Comparison of ENCODE assay signal across 10 cellular contexts in the genomic region with DNA sequence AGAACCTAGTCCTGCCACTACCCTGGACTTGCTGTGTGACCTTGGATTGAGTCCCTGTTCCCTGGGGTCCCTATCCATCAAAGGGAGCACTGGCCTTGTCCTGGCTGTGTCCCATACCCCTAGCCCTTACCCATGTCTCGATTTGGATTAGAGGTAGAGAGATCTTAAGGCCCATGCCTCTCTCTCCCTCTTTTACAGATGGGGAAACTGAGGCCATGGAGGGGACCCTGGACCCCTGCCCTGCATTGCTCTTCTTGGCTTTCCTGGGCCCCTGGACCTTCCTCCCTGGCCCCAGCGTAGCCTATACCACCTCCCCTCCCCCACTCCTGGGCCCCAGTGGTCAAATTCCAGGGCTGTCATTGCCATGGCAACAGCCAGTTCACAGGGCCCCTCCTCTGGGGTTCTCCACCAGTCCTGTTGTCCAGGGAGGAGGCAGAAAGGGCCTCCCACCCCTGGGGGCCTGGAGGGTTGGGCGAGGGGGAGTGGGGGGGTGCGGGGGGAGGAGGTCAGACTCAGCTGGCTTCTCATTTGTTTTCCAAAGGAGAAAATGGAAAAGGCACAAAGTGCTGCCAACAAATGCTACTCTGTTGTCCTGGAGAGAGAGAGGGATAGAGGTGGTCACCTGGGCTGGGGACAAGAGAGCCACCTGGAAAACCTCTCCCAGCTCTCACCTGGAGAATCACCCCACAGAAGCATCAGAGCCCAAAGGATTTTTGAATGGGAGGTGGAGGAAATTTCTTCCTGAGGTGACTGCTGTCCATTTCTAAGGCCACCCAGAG. TPM values are rescaled to one million over a fixed set of nuclear protein-coding genes. Genes with fewer than 3 reads are reported as not detected.
DNase-seq lines count a peak whose midpoint lies in the region; ATAC-seq and TF ChIP-seq lines count a peak whose summit lies in the region.
"Had no signal": no experiment of that assay in that cellular context is flagged by ENCODE, and none has a peak within 500 bp of the region (broad histone marks: within the 10 kb centered on the region; RNA-seq: fewer than 3 reads in every experiment).

No MANE protein-coding gene starts in this region.

- DNase-seq in EL (peak; percentile 64), WTC11 (ENCODE audit: low spot score) (peak; percentile 88), left ventricle myocardium inferior (peak; percentile 43), NCI-H510A (lab: John Stamatoyannopoulos, UW) (no peak)
- DNase-seq in effector memory CD8-positive, alpha-beta T cell, result no peak
- DNase-seq: activated effector memory CD4-positive, alpha-beta T cell treated with Interleukin-2 at 50 U/mL for 16 hours; naive B cell had no signal

- POLR2A ChIA-PET in WTC11 (lab: Charles Lee), result interaction anchor here (0.6 to 1.9 kb wide), 2 partner anchors 24 to 199 kb away, joined by 3 to 6 read pairs; no protein-coding TSS in a partner anchor

- H3K36me3 Mint-ChIP-seq in WTC11, result no peaks in the 10 kb centered on the region
- no peaks in the 10 kb centered on the region for H3K36me3 Mint-ChIP-seq in effector memory CD8-positive, alpha-beta T cell (ENCODE audit: insufficient read depth)
- H3K36me3 Mint-ChIP-seq: naive B cell had no signal

- no peaks in the 10 kb centered on the region for H3K36me3 ChIP-seq in left ventricle myocardium inferior
- H3K36me3 ChIP-seq in parathyroid adenoma (ENCODE audit: control insufficient read depth, insufficient read depth, low read length), result no peaks in the 10 kb centered on the region

- H3K4me3 ChIP-seq in left ventricle myocardium inferior (peak overlapping the region; percentile 0), parathyroid adenoma (ENCODE audit: low read depth, low read length) (no peak overlapping the region)

- peaks cover 81% of the 10 kb centered on the region for H3K27me3 Mint-ChIP-seq in WTC11 (ENCODE audit: low read depth)
- peaks cover 0 to 8% of the 10 kb centered on the region in 2 donors for H3K27me3 Mint-ChIP-seq in effector memory CD8-positive, alpha-beta T cell

- intact Hi-C loops in left ventricle myocardium inferior (cut with micrococcal nuclease), result no loop called here

- TF ChIP-seq CTCF in WTC11 (IDR thresholded peaks at IDR 0.05) (no peak), left ventricle myocardium inferior (IDR thresholded peaks at IDR 0.05; ENCODE audit: borderline replicate concordance) (no peak), parathyroid adenoma (IDR thresholded peaks at IDR 0.05) (no peak)

- peaks cover 10% of the 10 kb centered on the region for H3K79me2 ChIP-seq in parathyroid adenoma

- no peak overlapping the region for H2AFZ ChIP-seq in parathyroid adenoma

- H3K9me3 ChIP-seq in left ventricle myocardium inferior (replicated peaks), result no peaks in the 10 kb centered on the region
- H3K9me3 ChIP-seq in parathyroid adenoma (ENCODE audit: control insufficient read depth, low read length), result no peaks in the 10 kb centered on the region

- H3K27me3 ChIP-seq in left ventricle myocardium inferior (ENCODE audit: low read depth) (no peaks in the 10 kb centered on the region), parathyroid adenoma (ENCODE audit: control insufficient read depth, insufficient read depth, low read length) (no peaks in the 10 kb centered on the region)

- peaks cover 47% of the 10 kb centered on the region for H3K4me1 Mint-ChIP-seq in WTC11
- no peaks in the 10 kb centered on the region for H3K4me1 Mint-ChIP-seq in effector memory CD8-positive, alpha-beta T cell (ENCODE audit: low read depth in 2 of 2)

- H3K4me2 ChIP-seq in parathyroid adenoma (ENCODE audit: low read length), result no peak overlapping the region

- H3K4me1 ChIP-seq in left ventricle myocardium inferior (peaks cover 94% of the 10 kb centered on the region), parathyroid adenoma (peaks cover 8% of the 10 kb centered on the region)

- H3K9me3 Mint-ChIP-seq in WTC11, result no peaks in the 10 kb centered on the region
- no peaks in the 10 kb centered on the region for H3K9me3 Mint-ChIP-seq in effector memory CD8-positive, alpha-beta T cell
- H3K9me3 Mint-ChIP-seq: naive B cell had no signal

- CTCF ChIA-PET in WTC11 (lab: Charles Lee), result interaction anchor here (0.6 to 2.4 kb wide), 19 partner anchors 10 to 131 kb away, joined by 3 to 34 read pairs (median 4); partner anchors contain the start of genes ARHGEF17 and P2RY6

- no peak overlapping the region for H3K27ac Mint-ChIP-seq in WTC11
- no peak overlapping the region for H3K27ac Mint-ChIP-seq in effector memory CD8-positive, alpha-beta T cell
- H3K27ac Mint-ChIP-seq: naive B cell had no signal

- H3K4me3 Mint-ChIP-seq in WTC11, result no peak overlapping the region
- no peak overlapping the region for H3K4me3 Mint-ChIP-seq in effector memory CD8-positive, alpha-beta T cell

- H3K9ac ChIP-seq in parathyroid adenoma, result no peak overlapping the region

- ATAC-seq in WTC11 (peak; percentile 74), GM21390 (IDR thresholded peaks at IDR 0.05; ENCODE audit: unreplicated experiment) (no peak), GM21360 (IDR thresholded peaks at IDR 0.05; ENCODE audit: unreplicated experiment) (no peak)
- no peak for ATAC-seq in effector memory CD8-positive, alpha-beta T cell (replicated peaks)

- peak overlapping the region; percentile 76 for H3K27ac ChIP-seq in left ventricle myocardium inferior (replicated peaks)
- H3K27ac ChIP-seq in parathyroid adenoma, result peak overlapping the region; percentile 15

TF ChIP-seq in WTC11, 78 proteins besides CTCF, POLR2A, EP300 and RAD21:
- TF ChIP-seq TEAD1 (CRISPR knock-in tag; IDR thresholded peaks at IDR 0.05), result peak; percentile 80; the same call in 1 of the 2 replicates
- TF ChIP-seq TCF7 (CRISPR knock-in tag; IDR thresholded peaks at IDR 0.05; ENCODE audit: low read depth), result no peak
- peak; percentile 76; the same call in 1 of the 2 replicates for TF ChIP-seq TEAD4 (CRISPR knock-in tag; IDR thresholded peaks at IDR 0.05)
- TF ChIP-seq, protein P1, sequence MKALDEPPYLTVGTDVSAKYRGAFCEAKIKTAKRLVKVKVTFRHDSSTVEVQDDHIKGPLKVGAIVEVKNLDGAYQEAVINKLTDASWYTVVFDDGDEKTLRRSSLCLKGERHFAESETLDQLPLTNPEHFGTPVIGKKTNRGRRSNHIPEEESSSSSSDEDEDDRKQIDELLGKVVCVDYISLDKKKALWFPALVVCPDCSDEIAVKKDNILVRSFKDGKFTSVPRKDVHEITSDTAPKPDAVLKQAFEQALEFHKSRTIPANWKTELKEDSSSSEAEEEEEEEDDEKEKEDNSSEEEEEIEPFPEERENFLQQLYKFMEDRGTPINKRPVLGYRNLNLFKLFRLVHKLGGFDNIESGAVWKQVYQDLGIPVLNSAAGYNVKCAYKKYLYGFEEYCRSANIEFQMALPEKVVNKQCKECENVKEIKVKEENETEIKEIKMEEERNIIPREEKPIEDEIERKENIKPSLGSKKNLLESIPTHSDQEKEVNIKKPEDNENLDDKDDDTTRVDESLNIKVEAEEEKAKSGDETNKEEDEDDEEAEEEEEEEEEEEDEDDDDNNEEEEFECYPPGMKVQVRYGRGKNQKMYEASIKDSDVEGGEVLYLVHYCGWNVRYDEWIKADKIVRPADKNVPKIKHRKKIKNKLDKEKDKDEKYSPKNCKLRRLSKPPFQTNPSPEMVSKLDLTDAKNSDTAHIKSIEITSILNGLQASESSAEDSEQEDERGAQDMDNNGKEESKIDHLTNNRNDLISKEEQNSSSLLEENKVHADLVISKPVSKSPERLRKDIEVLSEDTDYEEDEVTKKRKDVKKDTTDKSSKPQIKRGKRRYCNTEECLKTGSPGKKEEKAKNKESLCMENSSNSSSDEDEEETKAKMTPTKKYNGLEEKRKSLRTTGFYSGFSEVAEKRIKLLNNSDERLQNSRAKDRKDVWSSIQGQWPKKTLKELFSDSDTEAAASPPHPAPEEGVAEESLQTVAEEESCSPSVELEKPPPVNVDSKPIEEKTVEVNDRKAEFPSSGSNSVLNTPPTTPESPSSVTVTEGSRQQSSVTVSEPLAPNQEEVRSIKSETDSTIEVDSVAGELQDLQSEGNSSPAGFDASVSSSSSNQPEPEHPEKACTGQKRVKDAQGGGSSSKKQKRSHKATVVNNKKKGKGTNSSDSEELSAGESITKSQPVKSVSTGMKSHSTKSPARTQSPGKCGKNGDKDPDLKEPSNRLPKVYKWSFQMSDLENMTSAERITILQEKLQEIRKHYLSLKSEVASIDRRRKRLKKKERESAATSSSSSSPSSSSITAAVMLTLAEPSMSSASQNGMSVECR (CRISPR knock-in tag; IDR thresholded peaks at IDR 0.05; ENCODE audit: borderline replicate concordance), result no peak
- TF ChIP-seq, protein P2, sequence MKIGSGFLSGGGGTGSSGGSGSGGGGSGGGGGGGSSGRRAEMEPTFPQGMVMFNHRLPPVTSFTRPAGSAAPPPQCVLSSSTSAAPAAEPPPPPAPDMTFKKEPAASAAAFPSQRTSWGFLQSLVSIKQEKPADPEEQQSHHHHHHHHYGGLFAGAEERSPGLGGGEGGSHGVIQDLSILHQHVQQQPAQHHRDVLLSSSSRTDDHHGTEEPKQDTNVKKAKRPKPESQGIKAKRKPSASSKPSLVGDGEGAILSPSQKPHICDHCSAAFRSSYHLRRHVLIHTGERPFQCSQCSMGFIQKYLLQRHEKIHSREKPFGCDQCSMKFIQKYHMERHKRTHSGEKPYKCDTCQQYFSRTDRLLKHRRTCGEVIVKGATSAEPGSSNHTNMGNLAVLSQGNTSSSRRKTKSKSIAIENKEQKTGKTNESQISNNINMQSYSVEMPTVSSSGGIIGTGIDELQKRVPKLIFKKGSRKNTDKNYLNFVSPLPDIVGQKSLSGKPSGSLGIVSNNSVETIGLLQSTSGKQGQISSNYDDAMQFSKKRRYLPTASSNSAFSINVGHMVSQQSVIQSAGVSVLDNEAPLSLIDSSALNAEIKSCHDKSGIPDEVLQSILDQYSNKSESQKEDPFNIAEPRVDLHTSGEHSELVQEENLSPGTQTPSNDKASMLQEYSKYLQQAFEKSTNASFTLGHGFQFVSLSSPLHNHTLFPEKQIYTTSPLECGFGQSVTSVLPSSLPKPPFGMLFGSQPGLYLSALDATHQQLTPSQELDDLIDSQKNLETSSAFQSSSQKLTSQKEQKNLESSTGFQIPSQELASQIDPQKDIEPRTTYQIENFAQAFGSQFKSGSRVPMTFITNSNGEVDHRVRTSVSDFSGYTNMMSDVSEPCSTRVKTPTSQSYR (CRISPR knock-in tag; IDR thresholded peaks at IDR 0.05), result peak; percentile 69; the same call in 1 of the 2 replicates

RNA-seq across cellular contexts. Expression of gene ARHGEF17, which starts 23.3 kb away (rescaled TPM):
- total RNA-seq in WTC11 (2021) (16.5 to 18.2 TPM (median 16.9 TPM) in 3 replicates), left ventricle myocardium inferior (53.1 TPM)

RNA-seq across cellular contexts. Expression of gene RELT, which starts 44.9 kb away (rescaled TPM):
- total RNA-seq in WTC11 (2021), result 5.7 to 6.7 TPM (median 5.9 TPM) in 3 replicates
- total RNA-seq in left ventricle myocardium inferior, result 1.6 TPM

RNA-seq across cellular contexts. Expression of gene P2RY6, which starts 59.2 kb away (rescaled TPM):
- total RNA-seq in WTC11 (2021) (0.11 to 0.16 TPM in 2 of 3 replicates, not detected in the other), left ventricle myocardium inferior (2.2 TPM)

Comparison
In these comparisons a context has a peak if more than half of its experiments do, and no peak if none do; other contexts are left out.
1. DNase-seq: peak in EL (single experiment), WTC11 (single experiment) and left ventricle myocardium inferior (single experiment); none in NCI-H510A (single experiment) and effector memory CD8-positive, alpha-beta T cell (0 of 3).